ENCODE assay signal across 25 cellular contexts in the genomic region with DNA sequence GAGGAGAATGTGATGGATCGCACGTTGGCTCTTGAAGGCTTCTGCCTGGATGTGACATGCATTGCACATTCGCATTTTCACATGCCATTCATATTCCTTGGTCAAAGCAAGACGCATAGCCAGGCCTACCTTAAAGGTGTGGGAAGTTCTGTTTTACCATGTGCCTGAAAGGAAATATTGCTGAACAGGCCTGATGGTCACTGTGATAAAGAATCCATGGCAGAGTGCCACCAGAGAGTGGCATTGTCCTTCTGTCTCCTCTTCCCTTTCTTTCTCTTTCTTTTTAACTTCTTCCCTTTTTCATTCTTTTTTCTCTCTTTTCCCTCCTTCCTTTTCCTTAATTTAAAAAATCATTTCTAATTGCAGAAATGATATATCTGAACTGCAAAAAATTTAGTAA.
"Had no signal": no experiment of that assay in that cellular context is flagged by ENCODE, and none has a peak within 500 bp of the region (broad histone marks: within the 10 kb centered on the region; RNA-seq: fewer than 3 reads in every experiment).

No MANE protein-coding gene starts in this region.

- H3K27me3 Mint-ChIP-seq: dendritic cell treated with granulocyte-macrophage colony-stimulating factor and Interleukin-4, amounts not matched to agents 40 ng/mL and 50 ng/mL, for 4 days had no signal

- H3K27me3 ChIP-seq: esophagus squamous epithelium, gastroesophageal sphincter, spleen, transverse colon had no signal

- H3K9me3 ChIP-seq: esophagus squamous epithelium, gastroesophageal sphincter, left ventricle myocardium inferior, lower lobe of right lung, psoas muscle, spleen, thoracic aorta, transverse colon had no signal

- H3K27ac Mint-ChIP-seq: dendritic cell treated with granulocyte-macrophage colony-stimulating factor and Interleukin-4, amounts not matched to agents 40 ng/mL and 50 ng/mL, for 4 days; effector memory CD8-positive, alpha-beta T cell; immature natural killer cell; memory B cell; mesothelial cell of epicardium; nephron; stimulated activated naive B cell treated with anti-CD40 and anti-IgM and Interleukin-4, amounts not matched to agents 10 μg/mL and 1 μg/mL and 100 μg/mL, for 72 hours; stimulated activated naive CD8-positive, alpha-beta T cell treated with anti-CD3 and anti-CD28 coated beads, Interleukin-15, amount 100 ng/mL, for 72 hours had no signal

- H3K9me3 Mint-ChIP-seq: dendritic cell treated with granulocyte-macrophage colony-stimulating factor and Interleukin-4, amounts not matched to agents 40 ng/mL and 50 ng/mL, for 4 days; effector memory CD8-positive, alpha-beta T cell; mesothelial cell of epicardium; nephron; stimulated activated naive B cell treated with anti-CD40 and anti-IgM and Interleukin-4, amounts not matched to agents 10 μg/mL and 1 μg/mL and 100 μg/mL, for 72 hours; stimulated activated naive CD8-positive, alpha-beta T cell treated with anti-CD3 and anti-CD28 coated beads, Interleukin-15, amount 100 ng/mL, for 72 hours had no signal

- H3K36me3 Mint-ChIP-seq: immature natural killer cell; memory B cell; mesothelial cell of epicardium; stimulated activated naive B cell treated with anti-CD40 and anti-IgM and Interleukin-4, amounts not matched to agents 10 μg/mL and 1 μg/mL and 100 μg/mL, for 72 hours had no signal

- H3K4me1 Mint-ChIP-seq: immature natural killer cell; memory B cell; stimulated activated naive B cell treated with anti-CD40 and anti-IgM and Interleukin-4, amounts not matched to agents 10 μg/mL and 1 μg/mL and 100 μg/mL, for 72 hours; stimulated activated naive CD8-positive, alpha-beta T cell treated with anti-CD3 and anti-CD28 coated beads, Interleukin-15, amount 100 ng/mL, for 72 hours had no signal

- DNase-seq: effector memory CD8-positive, alpha-beta T cell; esophagus squamous epithelium; foreskin fibroblast; glutamatergic neuron; immature natural killer cell; left ventricle myocardium inferior; lower lobe of right lung; occipital lobe; psoas muscle; spleen; stimulated activated CD4-positive, alpha-beta T cell treated with anti-CD3 and anti-CD28 coated beads, Interleukin-15, amount 100 ng/mL, for 24 hours; stimulated activated CD4-positive, alpha-beta T cell treated with anti-CD3 and anti-CD28 coated beads, Interleukin-1b, Interleukin-23, amount 100 ng/mL, for 48 hours; stimulated activated CD4-positive, alpha-beta T cell treated with anti-CD3 and anti-CD28 coated beads, Interleukin-4, amount 100 ng/mL, for 4 hours; stimulated activated naive B cell treated with anti-CD40 and anti-IgM and Interleukin-4, amounts not matched to agents 10 μg/mL and 1 μg/mL and 100 μg/mL, for 72 hours; stimulated activated naive CD8-positive, alpha-beta T cell treated with anti-CD3 and anti-CD28 coated beads, Interleukin-15, amount 100 ng/mL, for 72 hours; substantia nigra; transverse colon had no signal

- H3K27ac ChIP-seq: epithelial cell of prostate, esophagus squamous epithelium, gastroesophageal sphincter, left ventricle myocardium inferior, lower lobe of right lung, psoas muscle, spleen, thoracic aorta, transverse colon had no signal

- ATAC-seq: effector memory CD8-positive, alpha-beta T cell; gastroesophageal sphincter; lower lobe of right lung; psoas muscle; sciatic nerve; stimulated activated naive B cell treated with anti-CD40 and anti-IgM and Interleukin-4, amounts not matched to agents 10 μg/mL and 1 μg/mL and 100 μg/mL, for 72 hours; stimulated activated naive CD8-positive, alpha-beta T cell treated with anti-CD3 and anti-CD28 coated beads, Interleukin-15, amount 100 ng/mL, for 72 hours had no signal

- H3K4me3 Mint-ChIP-seq: dendritic cell treated with granulocyte-macrophage colony-stimulating factor and Interleukin-4, amounts not matched to agents 40 ng/mL and 50 ng/mL, for 4 days; effector memory CD8-positive, alpha-beta T cell; immature natural killer cell; memory B cell; mesothelial cell of epicardium; nephron; stimulated activated naive B cell treated with anti-CD40 and anti-IgM and Interleukin-4, amounts not matched to agents 10 μg/mL and 1 μg/mL and 100 μg/mL, for 72 hours; stimulated activated naive CD8-positive, alpha-beta T cell treated with anti-CD3 and anti-CD28 coated beads, Interleukin-15, amount 100 ng/mL, for 72 hours had no signal

- H3K4me1 ChIP-seq: esophagus squamous epithelium, gastroesophageal sphincter, lower lobe of right lung, spleen, transverse colon had no signal

- H3K4me3 ChIP-seq: esophagus squamous epithelium, gastroesophageal sphincter, left ventricle myocardium inferior, lower lobe of right lung, psoas muscle, spleen, thoracic aorta, transverse colon had no signal

- H3K36me3 ChIP-seq: esophagus squamous epithelium, gastroesophageal sphincter, left ventricle myocardium inferior, lower lobe of right lung, spleen, thoracic aorta, transverse colon had no signal
